Comparison of ENCODE assay signal across 7 cellular contexts in genomic region chr13:90184355-90184754, GRCh38.
"Had no signal": no experiment of that assay in that cellular context is flagged by ENCODE, and none has a peak within 500 bp of the region (broad histone marks: within the 10 kb centered on the region; RNA-seq: fewer than 3 reads in every experiment).

No MANE protein-coding gene starts in this region.

- DNase-seq: GDM1, GF-D8 had no signal

- H3K4me3 ChIP-seq: GM12878 had no signal

- FAIRE-seq: GM12878, GM12891, GM12892, GM18507, GM19239 had no signal

- ATAC-seq: GM12878 had no signal
